Comparison of ENCODE assay signal across 9 cellular contexts in genomic region chr19:6674868-6675305, GRCh38. TPM values are rescaled to one million over a fixed set of nuclear protein-coding genes. Genes with fewer than 3 reads are reported as not detected.
A peak's percentile ranks its signal among the peaks of the same experiment; 100 is the strongest.
DNase-seq lines count a peak whose midpoint lies in the region; ATAC-seq, FAIRE-seq and TF ChIP-seq lines count a peak whose summit lies in the region.
"Had no signal": no experiment of that assay in that cellular context is flagged by ENCODE, and none has a peak within 500 bp of the region (broad histone marks: within the 10 kb centered on the region; RNA-seq: fewer than 3 reads in every experiment).

No MANE protein-coding gene starts in this region.

- CTCF ChIA-PET in GM12878 (lab: Yijun Ruan, JAX), result interaction anchor here (0.8 to 3.7 kb wide), 5 partner anchors 20 to 63 kb away, joined by 3 to 25 read pairs (median 4); partner anchors contain the start of gene GPR108
- CTCF ChIA-PET in HepG2 (lab: Yijun Ruan, JAX; ENCODE audit: low intra/inter-chr PET ratio, low total read pairs), result no interaction called here

- peaks cover 35% of the 10 kb centered on the region for H3K4me1 ChIP-seq in GM12878 (ENCODE audit: control insufficient read depth, insufficient read depth, low read length)
- H3K4me1 ChIP-seq in HepG2 (ENCODE audit: insufficient read depth, low read length), result no peaks in the 10 kb centered on the region

- in situ Hi-C loops in GM12878 (cut with MboI) (no loop called here), HepG2 (cut with HindIII; ENCODE audit: extremely low pct_ligation_motif_present, low pct_unique_long_range_greater_than_20kb) (no loop called here)

- RAD21 ChIA-PET in GM12878 (lab: Charles Lee; ENCODE audit: unreplicated experiment), result interaction anchor here (0.8 to 4.6 kb wide), 12 partner anchors 12 to 188 kb away, joined by 3 to 21 read pairs (median 4); partner anchors contain the start of genes GPR108 and VAV1

- DNase-seq in DMS 273 (lab: John Stamatoyannopoulos, UW; ENCODE audit: unreplicated experiment) (peak; percentile 18), DMS 273 treated with DMSO at 0.1 percent for 48 hours (lab: John Stamatoyannopoulos, UW) (no peak), HS-27A (ENCODE audit: low read depth) (peak; percentile 9), UCSD-AML1 (lab: John Stamatoyannopoulos, UW; ENCODE audit: unreplicated experiment) (peak; percentile 89), GM12878 (ENCODE audit: low read depth, low spot score) (peak; percentile 87), HepG2 (ENCODE audit: low spot score) (no peak), NCI-H1105 treated with DMSO at 0.1 percent for 48 hours (lab: John Stamatoyannopoulos, UW) (no peak)
- DNase-seq in stimulated activated CD8-positive, alpha-beta memory T cell treated with anti-CD3 and anti-CD28 coated beads, Interleukin-4, amount 100 ng/mL, for 4 hours (ENCODE audit: low read depth in 2 of 2, low spot score in 1 of 2), result peak; percentile 86 to 91

- TF ChIP-seq EP300 in GM12878 (IDR thresholded peaks at IDR 0.05; ENCODE audit: borderline replicate concordance in 1 of 2, control insufficient read depth in 1 of 2, low read depth in 2 of 2, low read length in 2 of 2), result peak; percentile 75 to 83
- no peak for TF ChIP-seq EP300 in HepG2 (IDR thresholded peaks at IDR 0.05; ENCODE audit: low read depth in 2 of 2, low read length in 2 of 2)
- TF ChIP-seq EP300 in HepG2 (CRISPR knock-in tag; IDR thresholded peaks at IDR 0.05; ENCODE audit: borderline replicate concordance), result no peak

- peak overlapping the region; percentile 69 for H3K27ac ChIP-seq in GM12878 (ENCODE audit: control insufficient read depth, insufficient read depth)
- no peak overlapping the region for H3K27ac ChIP-seq in HepG2 (ENCODE audit: extremely low read length, insufficient read depth, low read length)
- H3K27ac ChIP-seq: 22Rv1 had no signal

- under 1% methylated on average over 8 of the region's 8 CpGs for WGBS in GM12878 (ENCODE audit: insufficient coverage, insufficient replicate concordance, low lambda C conversion rate, missing lambda C conversion rate)
- WGBS in HepG2 (ENCODE audit: low lambda C conversion rate), result 99% methylated on average over 8 of the region's 8 CpGs

- H3K79me2 ChIP-seq in GM12878 (ENCODE audit: control insufficient read depth, insufficient read depth, low read length), result peaks cover 4% of the 10 kb centered on the region
- H3K79me2 ChIP-seq in HepG2 (ENCODE audit: insufficient read depth, low read length), result no peaks in the 10 kb centered on the region

- SMC1A ChIA-PET in GM12878 (lab: Charles Lee; ENCODE audit: uncharacterized antibody, unreplicated experiment), result interaction anchor here (0.7 to 3.3 kb wide), 19 partner anchors 9 to 194 kb away, joined by 3 to 25 read pairs (median 4); partner anchors contain the start of genes C3 and GPR108

- TF ChIP-seq CTCF in GM12878 (IDR thresholded peaks at IDR 0.05 in 2 of 3, conservative IDR thresholded peaks at IDR 0.05 in 1 of 3; ENCODE audit: control insufficient read depth in 2 of 3, extremely low read depth in 1 of 3, insufficient read depth in 1 of 3, low read depth in 3 of 3, low read length in 3 of 3) (peak in 2 of 3 experiments; percentile 30 to 36; a peak in 4 of 6 replicates), HepG2 (CRISPR knock-in tag; IDR thresholded peaks at IDR 0.05) (no peak)

- BruUV-seq in GM12878 (replicated peaks; lab: Mats Ljungman, UMichigan), result no TSS peak
- BruUV-seq in HepG2 (replicated peaks; lab: Mats Ljungman, UMichigan), result no TSS peak

- POLR2A ChIA-PET in GM12878 (lab: Charles Lee) (interaction anchor here (0.7 to 3.7 kb wide), 10 partner anchors 9 to 157 kb away, joined by 3 to 15 read pairs (median 4); no protein-coding TSS in a partner anchor), HepG2 (lab: Yijun Ruan, JAX) (interaction anchor here (1.3 kb wide), 1 partner anchor 56 kb away, joined by 3 read pairs; no protein-coding TSS in a partner anchor)

- peak overlapping the region; percentile 4; the same call in 1 of the 2 replicates for H3K9ac ChIP-seq in GM12878 (ENCODE audit: control insufficient read depth, insufficient read depth, low read length)
- no peak overlapping the region for H3K9ac ChIP-seq in HepG2 (ENCODE audit: insufficient read depth, low read depth, low read length)

- peak overlapping the region; percentile 75 for H3K4me2 ChIP-seq in GM12878 (ENCODE audit: control insufficient read depth, insufficient read depth)
- no peak overlapping the region for H3K4me2 ChIP-seq in HepG2 (ENCODE audit: low read depth, low read length)

- peak; percentile 75 for FAIRE-seq in GM12878 (lab: Jason Lieb, UNC)
- no peak for FAIRE-seq in HepG2 (lab: Jason Lieb, UNC)

- intact Hi-C loops in GM12878 (cut with micrococcal nuclease; ENCODE audit: unreplicated experiment), result no loop called here
- intact Hi-C loops in HepG2 (cut with micrococcal nuclease; ENCODE audit: unreplicated experiment), result no loop called here

- H2AFZ ChIP-seq in GM12878 (ENCODE audit: control insufficient read depth, low read depth, low read length), result peak overlapping the region; percentile 20
- no peak overlapping the region for H2AFZ ChIP-seq in HepG2 (ENCODE audit: low read length)

- H3K36me3 ChIP-seq in GM12878 (ENCODE audit: control insufficient read depth in 2 of 2, insufficient read depth in 2 of 2, low read length in 1 of 2) (no peaks in the 10 kb centered on the region; a peak in 1 of 4 replicates), HepG2 (replicated peaks in 1 of 2; ENCODE audit: control insufficient read depth in 1 of 2, insufficient read depth in 2 of 2, low read length in 2 of 2) (peaks cover 31 to 52% of the 10 kb centered on the region in 2 experiments)

- H3K9me3 ChIP-seq in GM12878 (replicated peaks; ENCODE audit: control insufficient read depth, insufficient read depth, low read length), result peaks cover 4% of the 10 kb centered on the region; the same call in 2 of the 3 replicates
- no peaks in the 10 kb centered on the region for H3K9me3 ChIP-seq in HepG2 (ENCODE audit: low read length)

- peak overlapping the region; percentile 40; the same call in 1 of the 2 replicates for H3K4me3 ChIP-seq in GM12878
- no peak overlapping the region for H3K4me3 ChIP-seq in HepG2 (replicated peaks in 1 of 3; ENCODE audit: insufficient read depth in 1 of 3, low read depth in 2 of 3, low read length in 3 of 3)

- H3K27me3 ChIP-seq in GM12878 (replicated peaks in 1 of 2; ENCODE audit: control insufficient read depth in 2 of 2, insufficient read depth in 2 of 2, low read length in 1 of 2), result no peaks in the 10 kb centered on the region
- no peaks in the 10 kb centered on the region; a peak in 1 of 5 replicates for H3K27me3 ChIP-seq in HepG2 (ENCODE audit: control insufficient read depth in 1 of 2, insufficient read depth in 2 of 2, low read length in 2 of 2)

- peak; percentile 23; the same call in 1 of the 2 replicates for TF ChIP-seq RAD21 in GM12878 (IDR thresholded peaks at IDR 0.05; ENCODE audit: insufficient read depth, low read depth, low read length)
- TF ChIP-seq RAD21 in HepG2 (CRISPR knock-in tag; IDR thresholded peaks at IDR 0.05), result no peak

- no peaks in the 10 kb centered on the region for H4K20me1 ChIP-seq in GM12878 (ENCODE audit: control insufficient read depth, insufficient read depth)
- H4K20me1 ChIP-seq in HepG2 (ENCODE audit: insufficient read depth, low read length), result peaks cover 56% of the 10 kb centered on the region

- TF ChIP-seq POLR2A in GM12878 (IDR thresholded peaks at IDR 0.05; ENCODE audit: low read depth, low read length) (0 out of 2 replicates have a peak, but pooled peaks have one; percentile 37), HepG2 (IDR thresholded peaks at IDR 0.05; ENCODE audit: insufficient read depth in 1 of 2, low read depth in 2 of 2, low read length in 2 of 2) (peak in 1 of 2 experiments; percentile 9; a peak in 2 of 4 replicates)

- peak; percentile 75 for ATAC-seq in GM12878
- no peak for ATAC-seq in HepG2

RNA-seq across cellular contexts. Expression of gene TNFSF14, which starts 4.9 kb away (rescaled TPM):
- total RNA-seq in GM12878 (2013; cell fraction: nucleolus; rRNA removed), result 24.4 and 26.2 TPM in 2 replicates
- total RNA-seq in GM12878 (2014; rRNA removed), result 37.2 and 38.9 TPM in 2 replicates
- total RNA-seq in GM12878 (2014; rRNA removed; fragmentation: Illumina TruSeq; extraction: Trizol), result 30.6 and 31.4 TPM in 2 replicates
- total RNA-seq in GM12878 (2021), result 36.7 and 40.5 TPM in 2 replicates
- polyA plus RNA-seq in GM12878 (2011; ENCODE audit: low read depth), result 3.6 TPM
- 17.3 and 21.7 TPM in 2 replicates for polyA plus RNA-seq in GM12878 (2011; rRNA removed)
- 28.3 and 34.0 TPM in 2 replicates for polyA plus RNA-seq in GM12878 (2011; cell fraction: cytosol; rRNA removed)
- 6.8 and 11.0 TPM in 2 replicates for polyA plus RNA-seq in GM12878 (2011; cell fraction: nucleus; rRNA removed)
- polyA plus RNA-seq in GM12878 (2012), result 5.7 and 13.2 TPM in 2 replicates
- 34.2 and 34.7 TPM in 2 replicates for polyA plus RNA-seq in GM12878 (2014; fragmentation: Illumina TruSeq; extraction: Trizol)
- polyA plus RNA-seq in GM12878 (2014; fragmentation: Nextera tagmentation; extraction: Ambion mirVana), result 1 to 10 TPM; 4.3 to 5.7 TPM
- polyA plus RNA-seq in GM12878 (2014; rRNA removed), result 26.6 and 29.4 TPM in 2 replicates
- polyA plus RNA-seq in GM12878 (2016; fragmentation: Nextera tagmentation; extraction: Ambion mirVana), result 10 to 100 TPM; 30.0 to 31.2 TPM
- 32.6 and 34.0 TPM in 2 replicates for polyA minus RNA-seq in GM12878 (2011; rRNA and poly(A)+ RNA removed)
- 9.5 and 9.9 TPM in 2 replicates for polyA minus RNA-seq in GM12878 (2011; cell fraction: cytosol; rRNA and poly(A)+ RNA removed)
- polyA minus RNA-seq in GM12878 (2011; cell fraction: nucleus; rRNA and poly(A)+ RNA removed), result 13.3 and 17.5 TPM in 2 replicates
- 0.17 and 0.49 TPM in 2 replicates for total RNA-seq in HepG2 (2016; rRNA removed; fragmentation: Illumina TruSeq; extraction: Trizol)
- total RNA-seq in HepG2 (2016; cell fraction: cytosol; rRNA removed; fragmentation: Illumina TruSeq; extraction: Trizol; ENCODE audit: low read depth), result 0.09 and 0.10 TPM in 2 replicates
- total RNA-seq in HepG2 (2016; cell fraction: insoluble cytoplasmic fraction; rRNA removed; fragmentation: Illumina TruSeq; extraction: Trizol), result 0.10 and 0.69 TPM in 2 replicates
- 0.10 and 0.15 TPM in 2 replicates for total RNA-seq in HepG2 (2016; cell fraction: membrane; rRNA removed; fragmentation: Illumina TruSeq; extraction: Trizol)
- 0.88 and 1.2 TPM in 2 replicates for total RNA-seq in HepG2 (2016; cell fraction: nucleus; rRNA removed; fragmentation: Illumina TruSeq; extraction: Trizol)
- 9.1 and 10.0 TPM in 2 replicates for polyA plus RNA-seq in HepG2 (2011; rRNA removed)
- 1.9 and 2.2 TPM in 2 replicates for polyA plus RNA-seq in HepG2 (2011; cell fraction: cytosol; rRNA removed)
- 37.9 and 38.9 TPM in 2 replicates for polyA plus RNA-seq in HepG2 (2011; cell fraction: nucleus; rRNA removed)
- polyA plus RNA-seq in HepG2 (2012), result 1.7 and 3.2 TPM in 2 replicates
- 0.03 and 0.10 TPM in 2 replicates for polyA plus RNA-seq in HepG2 (2016; cell fraction: cytosol; fragmentation: Illumina TruSeq; extraction: Trizol; ENCODE audit: low read depth)
- polyA plus RNA-seq in HepG2 (2016; cell fraction: insoluble cytoplasmic fraction; fragmentation: Illumina TruSeq; extraction: Trizol; ENCODE audit: low read depth), result 0.17 TPM in 2 replicates
- polyA plus RNA-seq in HepG2 (2016; cell fraction: membrane; fragmentation: Illumina TruSeq; extraction: Trizol; ENCODE audit: low read depth), result 0.11 and 0.23 TPM in 2 replicates
- polyA plus RNA-seq in HepG2 (2016; cell fraction: nucleus; fragmentation: Illumina TruSeq; extraction: Trizol; ENCODE audit: insufficient read depth, low read depth), result 7.9 and 8.1 TPM in 2 replicates
- polyA minus RNA-seq in HepG2 (2011; rRNA and poly(A)+ RNA removed; ENCODE audit: low replicate concordance), result 0.68 and 5.9 TPM in 2 replicates
- 0.30 and 0.70 TPM in 2 replicates for polyA minus RNA-seq in HepG2 (2011; cell fraction: cytosol; rRNA and poly(A)+ RNA removed)
- 10.8 and 14.2 TPM in 2 replicates for polyA minus RNA-seq in HepG2 (2011; cell fraction: nucleus; rRNA and poly(A)+ RNA removed)

RNA-seq across cellular contexts. Expression of gene C3, which starts 45.6 kb away (rescaled TPM):
- 3.1 and 4.3 TPM in 2 replicates for total RNA-seq in GM12878 (2013; cell fraction: nucleolus; rRNA removed)
- total RNA-seq in GM12878 (2014; rRNA removed) (0.28 and 1.6 TPM in 2 replicates), GM12878 (2014; rRNA removed; fragmentation: Illumina TruSeq; extraction: Trizol) (0.54 and 1.1 TPM in 2 replicates), GM12878 (2021) (5.9 and 6.7 TPM in 2 replicates), HepG2 (2016; rRNA removed; fragmentation: Illumina TruSeq; extraction: Trizol) (700 and 1,455 TPM in 2 replicates)
- polyA plus RNA-seq in GM12878 (2011; ENCODE audit: low read depth), result not detected
- polyA plus RNA-seq in GM12878 (2011; rRNA removed) (1.1 and 1.9 TPM in 2 replicates), GM12878 (2014; fragmentation: Illumina TruSeq; extraction: Trizol) (0.79 and 3.0 TPM in 2 replicates), GM12878 (2014; fragmentation: Nextera tagmentation; extraction: Ambion mirVana) (1 to 10 TPM in 1 of 2 experiments, under 1 TPM in 1; 0.64 to 2.7 TPM), GM12878 (2014; rRNA removed) (0.95 and 2.2 TPM in 2 replicates), GM12878 (2016; fragmentation: Nextera tagmentation; extraction: Ambion mirVana) (under 1 TPM; 0.20 to 0.25 TPM), HepG2 (2011; rRNA removed) (6,272 and 9,798 TPM in 2 replicates)
- polyA plus RNA-seq in GM12878 (2011; cell fraction: cytosol; rRNA removed), result 1.5 and 1.9 TPM in 2 replicates
- polyA plus RNA-seq in GM12878 (2011; cell fraction: nucleus; rRNA removed), result 1.9 and 2.6 TPM in 2 replicates
- polyA plus RNA-seq in GM12878 (2012), result 0.30 and 0.48 TPM in 2 replicates
- 2.0 and 2.3 TPM in 2 replicates for polyA minus RNA-seq in GM12878 (2011; rRNA and poly(A)+ RNA removed)
- 48.6 and 52.2 TPM in 2 replicates for polyA minus RNA-seq in GM12878 (2011; cell fraction: cytosol; rRNA and poly(A)+ RNA removed)
- polyA minus RNA-seq in GM12878 (2011; cell fraction: nucleus; rRNA and poly(A)+ RNA removed), result 4.1 and 16.8 TPM in 2 replicates
- total RNA-seq in HepG2 (2016; cell fraction: cytosol; rRNA removed; fragmentation: Illumina TruSeq; extraction: Trizol; ENCODE audit: low read depth), result 160 and 192 TPM in 2 replicates
- total RNA-seq in HepG2 (2016; cell fraction: insoluble cytoplasmic fraction; rRNA removed; fragmentation: Illumina TruSeq; extraction: Trizol), result 643 and 1,412 TPM in 2 replicates
- total RNA-seq in HepG2 (2016; cell fraction: membrane; rRNA removed; fragmentation: Illumina TruSeq; extraction: Trizol), result 268 and 291 TPM in 2 replicates
- total RNA-seq in HepG2 (2016; cell fraction: nucleus; rRNA removed; fragmentation: Illumina TruSeq; extraction: Trizol), result 1,410 and 1,846 TPM in 2 replicates
- 4,601 and 7,618 TPM in 2 replicates for polyA plus RNA-seq in HepG2 (2011; cell fraction: cytosol; rRNA removed)
- polyA plus RNA-seq in HepG2 (2011; cell fraction: nucleus; rRNA removed), result 6,023 and 6,891 TPM in 2 replicates
- polyA plus RNA-seq in HepG2 (2012), result 3,859 and 6,494 TPM in 2 replicates
- 195 and 210 TPM in 2 replicates for polyA plus RNA-seq in HepG2 (2016; cell fraction: cytosol; fragmentation: Illumina TruSeq; extraction: Trizol; ENCODE audit: low read depth)
- 903 and 1,023 TPM in 2 replicates for polyA plus RNA-seq in HepG2 (2016; cell fraction: insoluble cytoplasmic fraction; fragmentation: Illumina TruSeq; extraction: Trizol; ENCODE audit: low read depth)
- polyA plus RNA-seq in HepG2 (2016; cell fraction: membrane; fragmentation: Illumina TruSeq; extraction: Trizol; ENCODE audit: low read depth), result 286 and 340 TPM in 2 replicates
- 3,631 and 3,793 TPM in 2 replicates for polyA plus RNA-seq in HepG2 (2016; cell fraction: nucleus; fragmentation: Illumina TruSeq; extraction: Trizol; ENCODE audit: insufficient read depth, low read depth)
- polyA minus RNA-seq in HepG2 (2011; rRNA and poly(A)+ RNA removed; ENCODE audit: low replicate concordance), result 785 and 9,683 TPM in 2 replicates
- 2,000 and 4,520 TPM in 2 replicates for polyA minus RNA-seq in HepG2 (2011; cell fraction: cytosol; rRNA and poly(A)+ RNA removed)
- 1,680 and 2,385 TPM in 2 replicates for polyA minus RNA-seq in HepG2 (2011; cell fraction: nucleus; rRNA and poly(A)+ RNA removed)

Comparison
In these comparisons a context has a peak if more than half of its experiments do, and no peak if none do; other contexts are left out.
1. DNase-seq: peak in DMS 273 (single experiment), HS-27A (single experiment), UCSD-AML1 (single experiment), GM12878 (single experiment) and stimulated activated CD8-positive, alpha-beta memory T cell treated with anti-CD3 and anti-CD28 coated beads, Interleukin-4, amount 100 ng/mL, for 4 hours (2 of 2); none in DMS 273 treated with DMSO at 0.1 percent for 48 hours (single experiment), HepG2 (single experiment) and NCI-H1105 treated with DMSO at 0.1 percent for 48 hours (single experiment).
2. RNA of gene TNFSF14, which starts 4.9 kb away (total RNA-seq): 24.4 to 40.5 TPM in GM12878; 0.09 to 1.2 TPM in HepG2; every median in the first group is over 10 times any median in the second.
3. RNA of gene C3, which starts 45.6 kb away (total RNA-seq): 160 to 1,846 TPM in HepG2; 0.28 to 6.7 TPM in GM12878; every median in the first group is over 10 times any median in the second.